Comparison of ENCODE assay signal across 2 cellular contexts in genomic region chr11:399731-400211, GRCh38.
A peak's percentile ranks its signal among the peaks of the same experiment; 100 is the strongest.
TF ChIP-seq lines count a peak whose summit lies in the region.

No MANE protein-coding gene starts in this region.

TF ChIP-seq in SK-N-SH, 30 proteins besides CTCF, POLR2A, EP300 and RAD21:
- TF ChIP-seq PBX3 (IDR thresholded peaks at IDR 0.05) (no peak), EZH2phosphoT487 (IDR thresholded peaks at IDR 0.05; ENCODE audit: borderline replicate concordance, low read depth) (peak; percentile 78; the same call in 1 of the 2 replicates)

TF ChIP-seq in SK-N-SH treated with all-trans-retinoic acid at 6 μM for 48 hours, 23 proteins besides CTCF, POLR2A, EP300 and RAD21 (continued from another document):
- no peak for TF ChIP-seq TOX (CRISPR knock-in tag; IDR thresholded peaks at IDR 0.05; ENCODE audit: borderline replicate concordance)
- TF ChIP-seq BACH2 (CRISPR knock-in tag; IDR thresholded peaks at IDR 0.05; ENCODE audit: borderline replicate concordance): no peak
- no peak for TF ChIP-seq ESRRG (CRISPR knock-in tag; IDR thresholded peaks at IDR 0.05)
- TF ChIP-seq GLIS3 (CRISPR knock-in tag; IDR thresholded peaks at IDR 0.05): no peak
- no peak for TF ChIP-seq ISL1 (CRISPR knock-in tag; IDR thresholded peaks at IDR 0.05)
- TF ChIP-seq TSHZ2 (CRISPR knock-in tag; IDR thresholded peaks at IDR 0.05): no peak
- TF ChIP-seq ZNF8 (CRISPR knock-in tag; IDR thresholded peaks at IDR 0.05): no peak
- no peak for TF ChIP-seq PPARA (CRISPR knock-in tag; IDR thresholded peaks at IDR 0.05; ENCODE audit: borderline replicate concordance)
